Comparison of ENCODE assay signal across 8 cellular contexts in the genomic region with DNA sequence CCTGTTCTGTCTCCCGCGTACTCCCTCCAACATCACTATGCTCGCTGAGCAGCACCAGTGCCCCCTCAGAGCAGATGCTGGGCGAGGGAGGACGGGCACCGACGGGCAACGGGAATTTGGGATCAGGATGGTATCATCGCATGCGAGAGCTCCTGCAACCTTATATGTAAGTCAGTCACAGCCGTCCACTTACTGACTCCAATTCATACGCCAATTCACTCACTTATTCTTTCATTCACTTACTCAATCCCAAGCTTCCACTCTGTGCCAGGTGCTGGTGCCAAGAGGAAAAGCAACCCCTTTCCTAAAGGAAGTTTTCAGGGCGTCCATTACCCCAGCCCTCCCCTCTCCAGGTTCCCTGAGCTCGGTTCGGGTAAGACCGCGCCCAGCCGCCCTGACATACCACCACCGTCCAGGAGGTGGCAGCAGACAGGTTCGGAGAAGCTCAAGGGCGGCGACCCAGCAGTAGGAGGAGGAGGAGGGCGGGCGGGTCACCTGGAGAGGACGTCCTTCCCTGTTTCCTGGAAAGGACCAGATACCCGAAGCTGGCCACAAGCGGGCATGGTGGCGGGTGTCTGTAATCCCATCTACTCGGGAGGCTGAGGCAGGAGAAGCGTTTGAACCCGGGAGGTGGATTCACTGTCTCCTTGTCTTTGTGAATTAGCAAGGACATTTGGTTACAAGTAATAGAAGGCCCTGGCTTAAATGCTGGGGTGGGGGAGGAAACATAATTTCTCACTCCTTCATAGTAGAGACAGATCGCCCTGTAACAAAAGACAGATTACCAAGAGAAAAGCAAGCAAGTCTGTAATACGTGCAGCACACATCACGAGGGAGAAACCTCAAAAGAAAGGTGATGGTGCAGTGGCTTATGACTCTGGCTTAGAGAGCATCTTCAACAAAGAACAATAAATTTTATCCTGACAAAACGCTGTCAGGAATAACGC. TPM values are rescaled to one million over a fixed set of nuclear protein-coding genes. Genes with fewer than 3 reads are reported as not detected.
DNase-seq lines count a peak whose midpoint lies in the region; ATAC-seq and TF ChIP-seq lines count a peak whose summit lies in the region.

No MANE protein-coding gene starts in this region.

- H3K9me2 ChIP-seq in GM23248 (ENCODE audit: insufficient read depth), result no peaks in the 10 kb centered on the region

- H3K9me3 Mint-ChIP-seq in T-helper 1 cell treated with Interleukin-12 subunit alpha and Interleukin-12 subunit beta and Interleukin-4 antibody, amounts not matched to agents 30 μg/mL and 1 μg/mL, for 36 hours, result no peaks in the 10 kb centered on the region
- no peaks in the 10 kb centered on the region for H3K9me3 Mint-ChIP-seq in progenitor cell of endocrine pancreas (ENCODE audit: low read depth)

- peak overlapping the region; percentile 24; the same call in 1 of the 2 replicates for H3K9ac ChIP-seq in GM23248

- TF ChIP-seq POLR2A in upper lobe of left lung (IDR thresholded peaks at IDR 0.05), result no peak

- peak; percentile 77 for DNase-seq in BE2C
- peak; percentile 84 for DNase-seq in GM23248
- DNase-seq in NCI-H1694 (lab: John Stamatoyannopoulos, UW), result peak; percentile 55
- DNase-seq in amniotic epithelial cell (ENCODE audit: low read depth), result peak; percentile 63
- DNase-seq in left ventricle myocardium inferior, result peak; percentile 88
- peak; percentile 94 for DNase-seq in progenitor cell of endocrine pancreas (ENCODE audit: low spot score, unreplicated experiment)
- DNase-seq in upper lobe of left lung, result peak; percentile 92 to 93

- peak overlapping the region; percentile 81 for H3K4me2 ChIP-seq in GM23248 (ENCODE audit: unreplicated experiment)

- H3K4me3 ChIP-seq in BE2C (ENCODE audit: low read depth, low read length) (no peak overlapping the region), GM23248 (peak overlapping the region; percentile 64), left ventricle myocardium inferior (peak overlapping the region; percentile 28), upper lobe of left lung (peak overlapping the region in 2 of 4 donors; percentile 12 to 15)

- no peak overlapping the region for H3K27ac ChIP-seq in GM23248
- no peak overlapping the region for H3K27ac ChIP-seq in left ventricle myocardium inferior (replicated peaks)
- H3K27ac ChIP-seq in upper lobe of left lung, result no peak overlapping the region

- no peaks in the 10 kb centered on the region for H3K79me2 ChIP-seq in GM23248 (ENCODE audit: insufficient read depth)

- ATAC-seq in upper lobe of left lung (ENCODE audit: low FRiP score in 2 of 2), result peak; percentile 94 to 97

- no peak overlapping the region for H3K27ac Mint-ChIP-seq in T-helper 1 cell treated with Interleukin-12 subunit alpha and Interleukin-12 subunit beta and Interleukin-4 antibody, amounts not matched to agents 30 μg/mL and 1 μg/mL, for 36 hours
- H3K27ac Mint-ChIP-seq in progenitor cell of endocrine pancreas, result peak overlapping the region; percentile 98

- peaks cover 3% of the 10 kb centered on the region; the same call in 1 of the 2 replicates for H3F3A ChIP-seq in GM23248 (ENCODE audit: insufficient read depth)

- H3K4me1 Mint-ChIP-seq in T-helper 1 cell treated with Interleukin-12 subunit alpha and Interleukin-12 subunit beta and Interleukin-4 antibody, amounts not matched to agents 30 μg/mL and 1 μg/mL, for 36 hours (ENCODE audit: low read depth), result peaks cover 17% of the 10 kb centered on the region
- H3K4me1 Mint-ChIP-seq in progenitor cell of endocrine pancreas (ENCODE audit: low read depth), result peaks cover 39% of the 10 kb centered on the region

- peak; percentile 57 for TF ChIP-seq CTCF in BE2C (IDR thresholded peaks at IDR 0.05; ENCODE audit: low read depth, low read length)
- peak; percentile 93 for TF ChIP-seq CTCF in left ventricle myocardium inferior (IDR thresholded peaks at IDR 0.05; ENCODE audit: borderline replicate concordance)
- peak; percentile 84 for TF ChIP-seq CTCF in progenitor cell of endocrine pancreas (IDR thresholded peaks at IDR 0.05; ENCODE audit: unreplicated experiment)
- TF ChIP-seq CTCF in upper lobe of left lung (IDR thresholded peaks at IDR 0.05), result peak; percentile 90 to 92 (median 91)

- intact Hi-C loops in left ventricle myocardium inferior (cut with micrococcal nuclease), result no loop called here

- H3K4me1 ChIP-seq in BE2C (no peaks in the 10 kb centered on the region), GM23248 (ENCODE audit: insufficient read depth) (peaks cover 9% of the 10 kb centered on the region), left ventricle myocardium inferior (peaks cover 12% of the 10 kb centered on the region), upper lobe of left lung (peaks cover 11 to 12% (median 12%) of the 10 kb centered on the region in 4 donors)

- peaks cover 42% of the 10 kb centered on the region for H3K27me3 Mint-ChIP-seq in T-helper 1 cell treated with Interleukin-12 subunit alpha and Interleukin-12 subunit beta and Interleukin-4 antibody, amounts not matched to agents 30 μg/mL and 1 μg/mL, for 36 hours (ENCODE audit: low read depth)
- H3K27me3 Mint-ChIP-seq in progenitor cell of endocrine pancreas, result no peaks in the 10 kb centered on the region

- no peaks in the 10 kb centered on the region for H4K20me1 ChIP-seq in GM23248 (ENCODE audit: insufficient read depth)

- no peak for TF ChIP-seq EP300 in upper lobe of left lung (IDR thresholded peaks at IDR 0.05)

- peak overlapping the region; percentile 58 for H3K4me3 Mint-ChIP-seq in T-helper 1 cell treated with Interleukin-12 subunit alpha and Interleukin-12 subunit beta and Interleukin-4 antibody, amounts not matched to agents 30 μg/mL and 1 μg/mL, for 36 hours
- H3K4me3 Mint-ChIP-seq in progenitor cell of endocrine pancreas (ENCODE audit: low read depth), result peak overlapping the region; percentile 71

- no peaks in the 10 kb centered on the region for H3K36me3 ChIP-seq in BE2C
- no peaks in the 10 kb centered on the region for H3K36me3 ChIP-seq in GM23248 (ENCODE audit: low read depth)
- no peaks in the 10 kb centered on the region for H3K36me3 ChIP-seq in left ventricle myocardium inferior
- no peaks in the 10 kb centered on the region for H3K36me3 ChIP-seq in upper lobe of left lung

- H3K9me3 ChIP-seq in BE2C (no peaks in the 10 kb centered on the region), GM23248 (ENCODE audit: low read depth) (no peaks in the 10 kb centered on the region), left ventricle myocardium inferior (replicated peaks) (no peaks in the 10 kb centered on the region), upper lobe of left lung (no peaks in the 10 kb centered on the region)

- H3K27me3 ChIP-seq in BE2C (peaks cover 13% of the 10 kb centered on the region), GM23248 (replicated peaks; ENCODE audit: insufficient read depth) (peaks cover 18% of the 10 kb centered on the region), left ventricle myocardium inferior (ENCODE audit: low read depth) (peaks cover 48% of the 10 kb centered on the region), upper lobe of left lung (no peaks in the 10 kb centered on the region)

- H2AFZ ChIP-seq in GM23248, result peak overlapping the region; percentile 66

- 13 to 14% methylated on average over 35 to 36 of the region's 36 CpGs for WGBS in GM23248 (ENCODE audit: low coverage in 1 of 2, low lambda C conversion rate in 2 of 2, missing lambda C conversion rate in 2 of 2), 2 experiments
- WGBS in upper lobe of left lung, 2 donors, result 13 to 16% methylated on average over 33 to 36 of the region's 36 CpGs

- H3K36me3 Mint-ChIP-seq in T-helper 1 cell treated with Interleukin-12 subunit alpha and Interleukin-12 subunit beta and Interleukin-4 antibody, amounts not matched to agents 30 μg/mL and 1 μg/mL, for 36 hours (ENCODE audit: low read depth), result no peaks in the 10 kb centered on the region
- peaks cover 8% of the 10 kb centered on the region for H3K36me3 Mint-ChIP-seq in progenitor cell of endocrine pancreas (ENCODE audit: insufficient read depth)

- in situ Hi-C loops in GM23248 (cut with MboI), result no loop called here

RNA-seq across cellular contexts. Expression of a gene that starts 7.6 kb away (rescaled TPM):
- not detected for polyA plus RNA-seq in BE2C (2012; ENCODE audit: insufficient read depth, insufficient read length, low read depth)
- total RNA-seq in GM23248 (2014; rRNA removed; shearing (Covaris generic)), result not detected in 2 replicates
- polyA plus RNA-seq in GM23248 (2016; fragmentation: Nextera tagmentation; extraction: Ambion mirVana), result 0.21 TPM in 1 of 2 replicates, not detected in the other
- 0.14 TPM for total RNA-seq in left ventricle myocardium inferior
- total RNA-seq in progenitor cell of endocrine pancreas, result 0.13 and 0.26 TPM in 2 replicates
- 1 to 10 TPM in 3 of 6 donors, under 1 TPM in 3; 0.15 to 1.4 (median 0.90) TPM for total RNA-seq in upper lobe of left lung

RNA-seq across cellular contexts. Expression of a gene that starts 36.6 kb away (rescaled TPM):
- polyA plus RNA-seq in BE2C (2012; ENCODE audit: insufficient read depth, insufficient read length, low read depth), result not detected
- total RNA-seq in GM23248 (2014; rRNA removed; shearing (Covaris generic)), result not detected in 2 replicates
- polyA plus RNA-seq in GM23248 (2016; fragmentation: Nextera tagmentation; extraction: Ambion mirVana), result not detected in 2 replicates
- total RNA-seq in left ventricle myocardium inferior (2.0 TPM), progenitor cell of endocrine pancreas (19.6 and 21.2 TPM in 2 replicates), upper lobe of left lung (10 to 100 TPM in 2 of 6 donors, 1 to 10 TPM in 4; 4.1 to 15.5 (median 6.8) TPM)

RNA-seq across cellular contexts. Expression of a gene that starts 38.6 kb away (rescaled TPM):
- not detected for polyA plus RNA-seq in BE2C (2012; ENCODE audit: insufficient read depth, insufficient read length, low read depth)
- 1.0 and 1.4 TPM in 2 replicates for total RNA-seq in GM23248 (2014; rRNA removed; shearing (Covaris generic))
- polyA plus RNA-seq in GM23248 (2016; fragmentation: Nextera tagmentation; extraction: Ambion mirVana), result 0.76 and 1.2 TPM in 2 replicates
- total RNA-seq in left ventricle myocardium inferior (440 TPM), progenitor cell of endocrine pancreas (0.62 and 0.84 TPM in 2 replicates), upper lobe of left lung (under 1 TPM in 3 of 6 donors, not detected in 3; 0.11 to 0.20 (median 0.15) TPM)

Comparison
In these comparisons a context has a peak if more than half of its experiments do, and no peak if none do; other contexts are left out.
1. RNA of a gene that starts 38.6 kb away (total RNA-seq): 440 TPM in left ventricle myocardium inferior (single experiment); 1.0 to 1.4 TPM in GM23248, 0.62 to 0.84 TPM in progenitor cell of endocrine pancreas and 0.11 to 0.20 TPM in upper lobe of left lung; every median in the first group is over 100 times any median in the second.
2. Peak in every context shown above with its lines, with median percentiles within 50 percentile points of each other: DNase-seq and CTCF ChIP-seq.